2 cellular contexts compared by ENCODE assay signal in the genomic region with DNA sequence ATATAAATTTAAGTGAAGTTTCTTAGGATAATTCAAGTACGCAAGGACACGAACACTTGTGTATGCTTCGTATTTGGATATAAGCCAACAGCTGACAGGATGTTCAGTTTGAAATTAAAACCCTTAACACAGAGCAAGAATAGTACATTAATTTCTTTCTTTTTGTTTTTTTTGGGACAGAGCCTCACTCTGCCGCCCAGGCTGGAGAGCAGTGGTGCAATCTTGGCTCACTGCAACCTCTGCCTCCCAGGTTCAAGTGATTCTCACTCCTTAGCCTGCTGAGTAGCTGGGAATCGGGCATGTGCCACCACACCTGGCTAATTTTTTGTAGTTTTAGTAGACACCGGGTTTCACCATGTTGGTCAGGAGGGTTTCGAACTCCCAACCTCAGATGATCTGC.
TF ChIP-seq lines count a peak whose summit lies in the region.

No MANE protein-coding gene starts in this region.

TF ChIP-seq in HepG2, 621 proteins besides CTCF, POLR2A, EP300 and RAD21:
- TF ChIP-seq, protein P1, sequence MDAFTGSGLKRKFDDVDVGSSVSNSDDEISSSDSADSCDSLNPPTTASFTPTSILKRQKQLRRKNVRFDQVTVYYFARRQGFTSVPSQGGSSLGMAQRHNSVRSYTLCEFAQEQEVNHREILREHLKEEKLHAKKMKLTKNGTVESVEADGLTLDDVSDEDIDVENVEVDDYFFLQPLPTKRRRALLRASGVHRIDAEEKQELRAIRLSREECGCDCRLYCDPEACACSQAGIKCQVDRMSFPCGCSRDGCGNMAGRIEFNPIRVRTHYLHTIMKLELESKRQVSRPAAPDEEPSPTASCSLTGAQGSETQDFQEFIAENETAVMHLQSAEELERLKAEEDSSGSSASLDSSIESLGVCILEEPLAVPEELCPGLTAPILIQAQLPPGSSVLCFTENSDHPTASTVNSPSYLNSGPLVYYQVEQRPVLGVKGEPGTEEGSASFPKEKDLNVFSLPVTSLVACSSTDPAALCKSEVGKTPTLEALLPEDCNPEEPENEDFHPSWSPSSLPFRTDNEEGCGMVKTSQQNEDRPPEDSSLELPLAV (CRISPR knock-in tag; conservative IDR thresholded peaks at IDR 0.05; ENCODE audit: low read depth) = no peak
- TF ChIP-seq, protein P2, sequence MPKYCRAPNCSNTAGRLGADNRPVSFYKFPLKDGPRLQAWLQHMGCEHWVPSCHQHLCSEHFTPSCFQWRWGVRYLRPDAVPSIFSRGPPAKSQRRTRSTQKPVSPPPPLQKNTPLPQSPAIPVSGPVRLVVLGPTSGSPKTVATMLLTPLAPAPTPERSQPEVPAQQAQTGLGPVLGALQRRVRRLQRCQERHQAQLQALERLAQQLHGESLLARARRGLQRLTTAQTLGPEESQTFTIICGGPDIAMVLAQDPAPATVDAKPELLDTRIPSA (CRISPR knock-in tag; IDR thresholded peaks at IDR 0.05; ENCODE audit: borderline replicate concordance) = no peak
- TF ChIP-seq ZNF3 (CRISPR knock-in tag; IDR thresholded peaks at IDR 0.05) (no peak), MYC (CRISPR knock-in tag; IDR thresholded peaks at IDR 0.05; ENCODE audit: borderline replicate concordance) (no peak), SPEN (CRISPR knock-in tag; IDR thresholded peaks at IDR 0.05; ENCODE audit: low read depth) (no peak), MAZ (IDR thresholded peaks at IDR 0.05; ENCODE audit: borderline replicate concordance, low read depth, low read length) (no peak), MAZ (CRISPR knock-in tag; IDR thresholded peaks at IDR 0.05; ENCODE audit: low read depth) (no peak)
- TF ChIP-seq, protein P3, sequence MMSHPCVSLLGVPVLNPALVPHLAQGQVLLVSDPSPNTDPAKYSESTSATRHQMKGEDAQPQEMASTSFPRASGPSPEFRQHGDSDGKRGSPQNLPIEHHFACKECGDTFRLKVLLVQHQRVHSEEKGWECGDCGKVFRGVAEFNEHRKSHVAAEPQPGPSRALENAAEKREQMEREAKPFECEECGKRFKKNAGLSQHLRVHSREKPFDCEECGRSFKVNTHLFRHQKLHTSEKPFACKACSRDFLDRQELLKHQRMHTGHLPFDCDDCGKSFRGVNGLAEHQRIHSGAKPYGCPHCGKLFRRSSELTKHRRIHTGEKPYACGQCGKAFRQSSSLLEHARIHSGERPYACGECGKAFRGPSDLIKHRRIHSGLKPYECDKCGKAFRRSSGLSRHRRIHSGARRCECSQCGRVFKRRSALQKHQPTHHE (CRISPR knock-in tag; IDR thresholded peaks at IDR 0.05; ENCODE audit: borderline replicate concordance) = no peak

TF ChIP-seq in SK-N-SH, 30 proteins besides CTCF, POLR2A, EP300 and RAD21:
- TF ChIP-seq TCF12 (IDR thresholded peaks at IDR 0.05) = no peak
- no peak for TF ChIP-seq FOXM1 (IDR thresholded peaks at IDR 0.05; ENCODE audit: low read depth)
- no peak for TF ChIP-seq GABPA (IDR thresholded peaks at IDR 0.05; ENCODE audit: low read depth)
- TF ChIP-seq RCOR1 (IDR thresholded peaks at IDR 0.05; ENCODE audit: low read length) = no peak
- TF ChIP-seq, protein P4, sequence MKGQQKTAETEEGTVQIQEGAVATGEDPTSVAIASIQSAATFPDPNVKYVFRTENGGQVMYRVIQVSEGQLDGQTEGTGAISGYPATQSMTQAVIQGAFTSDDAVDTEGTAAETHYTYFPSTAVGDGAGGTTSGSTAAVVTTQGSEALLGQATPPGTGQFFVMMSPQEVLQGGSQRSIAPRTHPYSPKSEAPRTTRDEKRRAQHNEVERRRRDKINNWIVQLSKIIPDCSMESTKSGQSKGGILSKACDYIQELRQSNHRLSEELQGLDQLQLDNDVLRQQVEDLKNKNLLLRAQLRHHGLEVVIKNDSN (IDR thresholded peaks at IDR 0.05; ENCODE audit: borderline replicate concordance, low read depth) = no peak
- TF ChIP-seq YY1 (IDR thresholded peaks at IDR 0.05; ENCODE audit: low read depth) = no peak
- no peak for TF ChIP-seq NFIC (IDR thresholded peaks at IDR 0.05; ENCODE audit: borderline replicate concordance)
- no peak for TF ChIP-seq SMC3 (IDR thresholded peaks at IDR 0.05; ENCODE audit: low read depth, low read length)
- no peak for TF ChIP-seq RFX5 (IDR thresholded peaks at IDR 0.05; ENCODE audit: low read length)
- TF ChIP-seq, protein P5, sequence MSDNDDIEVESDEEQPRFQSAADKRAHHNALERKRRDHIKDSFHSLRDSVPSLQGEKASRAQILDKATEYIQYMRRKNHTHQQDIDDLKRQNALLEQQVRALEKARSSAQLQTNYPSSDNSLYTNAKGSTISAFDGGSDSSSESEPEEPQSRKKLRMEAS (IDR thresholded peaks at IDR 0.05; ENCODE audit: low read depth) = no peak
- TF ChIP-seq, protein P6, sequence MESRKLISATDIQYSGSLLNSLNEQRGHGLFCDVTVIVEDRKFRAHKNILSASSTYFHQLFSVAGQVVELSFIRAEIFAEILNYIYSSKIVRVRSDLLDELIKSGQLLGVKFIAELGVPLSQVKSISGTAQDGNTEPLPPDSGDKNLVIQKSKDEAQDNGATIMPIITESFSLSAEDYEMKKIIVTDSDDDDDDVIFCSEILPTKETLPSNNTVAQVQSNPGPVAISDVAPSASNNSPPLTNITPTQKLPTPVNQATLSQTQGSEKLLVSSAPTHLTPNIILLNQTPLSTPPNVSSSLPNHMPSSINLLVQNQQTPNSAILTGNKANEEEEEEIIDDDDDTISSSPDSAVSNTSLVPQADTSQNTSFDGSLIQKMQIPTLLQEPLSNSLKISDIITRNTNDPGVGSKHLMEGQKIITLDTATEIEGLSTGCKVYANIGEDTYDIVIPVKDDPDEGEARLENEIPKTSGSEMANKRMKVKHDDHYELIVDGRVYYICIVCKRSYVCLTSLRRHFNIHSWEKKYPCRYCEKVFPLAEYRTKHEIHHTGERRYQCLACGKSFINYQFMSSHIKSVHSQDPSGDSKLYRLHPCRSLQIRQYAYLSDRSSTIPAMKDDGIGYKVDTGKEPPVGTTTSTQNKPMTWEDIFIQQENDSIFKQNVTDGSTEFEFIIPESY (IDR thresholded peaks at IDR 0.05; ENCODE audit: borderline replicate concordance, low read depth) = no peak
- TF ChIP-seq RXRA (IDR thresholded peaks at IDR 0.05; ENCODE audit: borderline replicate concordance, low read depth) = no peak
- no peak for TF ChIP-seq FOXJ3 (CRISPR knock-in tag; IDR thresholded peaks at IDR 0.05)
